8 cellular contexts compared by ENCODE assay signal in genomic region chr20:31698243-31698802, GRCh38. TPM values are rescaled to one million over a fixed set of nuclear protein-coding genes. Genes with fewer than 3 reads are reported as not detected.
A peak's percentile ranks its signal among the peaks of the same experiment; 100 is the strongest.
DNase-seq lines count a peak whose midpoint lies in the region; ATAC-seq and TF ChIP-seq lines count a peak whose summit lies in the region.
"Had no signal": no experiment of that assay in that cellular context is flagged by ENCODE, and none has a peak within 500 bp of the region (broad histone marks: within the 10 kb centered on the region; RNA-seq: fewer than 3 reads in every experiment).

No MANE protein-coding gene starts in this region.

- no peak overlapping the region for H3K4me3 Mint-ChIP-seq in activated naive CD8-positive, alpha-beta T cell treated with anti-CD3 and anti-CD28 coated beads, Interleukin-2, amount 10 ng/mL, durations not matched to agents 7 days and 5 days

- POLR2A ChIA-PET in activated naive CD8-positive, alpha-beta T cell treated with anti-CD3 and anti-CD28 coated beads, Interleukin-2, amount 10 ng/mL, durations not matched to agents 7 days and 5 days (lab: Charles Lee), result interaction anchor here (1.1 to 3.3 kb wide), 4 partner anchors 23 to 37 kb away, joined by 6 to 12 read pairs (median 8); no protein-coding TSS in a partner anchor

- H3K9me3 ChIP-seq in MM.1S (replicated peaks; ENCODE audit: insufficient read depth, low read length) (no peaks in the 10 kb centered on the region), left lung (no peaks in the 10 kb centered on the region), subcutaneous abdominal adipose tissue (ENCODE audit: control insufficient read depth in 5 of 5, low read length in 5 of 5) (no peaks in the 10 kb centered on the region)

- no peaks in the 10 kb centered on the region for H3K9me2 ChIP-seq in MM.1S (replicated peaks; ENCODE audit: insufficient read depth, low read length)

- H3K4me2 ChIP-seq in MM.1S (ENCODE audit: low read depth, low read length), result peak overlapping the region; percentile 53; the same call in 1 of the 2 replicates

- H3K9ac ChIP-seq in MM.1S (ENCODE audit: low read length) (peak overlapping the region; percentile 69), subcutaneous abdominal adipose tissue (ENCODE audit: low read length in 5 of 5) (peak overlapping the region in 2 of 5 donors; percentile 20 to 21)

- no peaks in the 10 kb centered on the region for H3K9me3 Mint-ChIP-seq in activated naive CD8-positive, alpha-beta T cell treated with anti-CD3 and anti-CD28 coated beads, Interleukin-2, amount 10 ng/mL, durations not matched to agents 7 days and 5 days

- TF ChIP-seq CTCF in MM.1S (IDR thresholded peaks at IDR 0.05; ENCODE audit: low read length), result no peak
- no peak for TF ChIP-seq CTCF in left lung (IDR thresholded peaks at IDR 0.05)

- H3K4me1 ChIP-seq in MM.1S (ENCODE audit: low read length) (peaks cover 84% of the 10 kb centered on the region), left lung (peaks cover 46 to 93% of the 10 kb centered on the region in 2 donors), subcutaneous abdominal adipose tissue (ENCODE audit: control insufficient read depth in 5 of 5, insufficient read depth in 5 of 5, low read length in 5 of 5) (peaks cover 11 to 69% (median 57%) of the 10 kb centered on the region in 5 donors)

- H2AFZ ChIP-seq in MM.1S (ENCODE audit: low read length), result no peak overlapping the region

- H3K27ac ChIP-seq in MM.1S (ENCODE audit: low read length) (peak overlapping the region; percentile 98), left lung (peak overlapping the region; percentile 81 to 84), subcutaneous abdominal adipose tissue (ENCODE audit: low read depth, low read length) (peak overlapping the region; percentile 68)

- peak overlapping the region; percentile 9; the same call in 1 of the 2 replicates for H3K4me3 ChIP-seq in MM.1S (ENCODE audit: low read length)
- no peak overlapping the region for H3K4me3 ChIP-seq in left lung
- no peak overlapping the region for H3K4me3 ChIP-seq in subcutaneous abdominal adipose tissue (ENCODE audit: low read depth in 1 of 5, low read length in 5 of 5)

- H3K36me3 ChIP-seq in MM.1S (replicated peaks; ENCODE audit: insufficient read depth, low read length) (peaks cover 4% of the 10 kb centered on the region; the same call in 1 of the 2 replicates), left lung (peaks cover 0 to 20% of the 10 kb centered on the region in 2 donors), subcutaneous abdominal adipose tissue (ENCODE audit: control insufficient read depth in 5 of 5, insufficient read depth in 5 of 5, low read length in 5 of 5) (peaks cover 0 to 6% (median 3%) of the 10 kb centered on the region in 5 donors)

- H3K27ac Mint-ChIP-seq in activated naive CD8-positive, alpha-beta T cell treated with anti-CD3 and anti-CD28 coated beads, Interleukin-2, amount 10 ng/mL, durations not matched to agents 7 days and 5 days, result peak overlapping the region; percentile 85

- peaks cover 30% of the 10 kb centered on the region for H3K36me3 Mint-ChIP-seq in activated naive CD8-positive, alpha-beta T cell treated with anti-CD3 and anti-CD28 coated beads, Interleukin-2, amount 10 ng/mL, durations not matched to agents 7 days and 5 days

- H3K27me3 Mint-ChIP-seq in activated naive CD8-positive, alpha-beta T cell treated with anti-CD3 and anti-CD28 coated beads, Interleukin-2, amount 10 ng/mL, durations not matched to agents 7 days and 5 days, result no peaks in the 10 kb centered on the region

- peaks cover 60% of the 10 kb centered on the region for H3K4me1 Mint-ChIP-seq in activated naive CD8-positive, alpha-beta T cell treated with anti-CD3 and anti-CD28 coated beads, Interleukin-2, amount 10 ng/mL, durations not matched to agents 7 days and 5 days

- H4K20me1 ChIP-seq in MM.1S (ENCODE audit: insufficient read depth, low read length), result no peaks in the 10 kb centered on the region

- intact Hi-C loops in left lung (cut with DNase I), result no loop called here

- H3F3A ChIP-seq in MM.1S (ENCODE audit: insufficient read depth, low read length), result peaks cover 76% of the 10 kb centered on the region

- ATAC-seq in activated naive CD8-positive, alpha-beta T cell treated with anti-CD3 and anti-CD28 coated beads, Interleukin-2, amount 10 ng/mL, durations not matched to agents 7 days and 5 days (ENCODE audit: low read depth), result no peak
- ATAC-seq in left lung, result no peak
- no peak for ATAC-seq in GM19395 (IDR thresholded peaks at IDR 0.05; ENCODE audit: unreplicated experiment)

- H3K27me3 ChIP-seq in MM.1S (replicated peaks; ENCODE audit: insufficient read depth, low read length) (no peaks in the 10 kb centered on the region), left lung (no peaks in the 10 kb centered on the region), subcutaneous abdominal adipose tissue (ENCODE audit: control insufficient read depth in 5 of 5, insufficient read depth in 4 of 5, low read length in 5 of 5) (no peaks in the 10 kb centered on the region)

- DNase-seq in MM.1S, result no peak
- no peak for DNase-seq in activated naive CD8-positive, alpha-beta T cell treated with anti-CD3 and anti-CD28 coated beads, Interleukin-2, amount 10 ng/mL, durations not matched to agents 7 days and 5 days
- DNase-seq in left lung, result no peak
- no peak for DNase-seq in iPS-NIHi7 (ENCODE audit: extremely low spot score)
- no peak for DNase-seq in nucleus accumbens (lab: John Stamatoyannopoulos, UW)
- DNase-seq: activated gamma-delta T cell had no signal

- H3K79me2 ChIP-seq in MM.1S (ENCODE audit: low read length), result peaks cover 97% of the 10 kb centered on the region

RNA-seq across cellular contexts. Expression of gene BCL2L1, which starts 24.3 kb away (rescaled TPM):
- 10 to 100 TPM; 61.7 to 64.5 TPM for total RNA-seq in activated naive CD8-positive, alpha-beta T cell treated with anti-CD3 and anti-CD28 coated beads, Interleukin-2, amount 10 ng/mL, durations not matched to agents 7 days and 5 days
- total RNA-seq in left lung, result 100 to 1,000 TPM; 122 to 181 TPM

RNA-seq across cellular contexts. Expression of gene TPX2, which starts 40.8 kb away (rescaled TPM):
- total RNA-seq in activated naive CD8-positive, alpha-beta T cell treated with anti-CD3 and anti-CD28 coated beads, Interleukin-2, amount 10 ng/mL, durations not matched to agents 7 days and 5 days, result 100 to 1,000 TPM; 111 to 114 TPM
- total RNA-seq in left lung, result 10 to 100 TPM in 1 of 2 donors, 1 to 10 TPM in 1; 5.1 to 16.5 TPM

Comparison
In these comparisons a context has a peak if more than half of its experiments do, and no peak if none do; other contexts are left out.
1. RNA of gene TPX2, which starts 40.8 kb away (total RNA-seq): 111 to 114 TPM in activated naive CD8-positive, alpha-beta T cell treated with anti-CD3 and anti-CD28 coated beads, Interleukin-2, amount 10 ng/mL, durations not matched to agents 7 days and 5 days; 5.1 to 16.5 TPM in left lung; every median in the first group is over 4 times any median in the second.
2. Peak in every context shown above with its lines, with median percentiles within 50 percentile points of each other: H3K27ac ChIP-seq.